ENCODE assay signal across 10 cellular contexts in genomic region chr2:224023188-224023587, GRCh38. TPM values are rescaled to one million over a fixed set of nuclear protein-coding genes. Genes with fewer than 3 reads are reported as not detected.
DNase-seq lines count a peak whose midpoint lies in the region; ATAC-seq and TF ChIP-seq lines count a peak whose summit lies in the region.
"Had no signal": no experiment of that assay in that cellular context is flagged by ENCODE, and none has a peak within 500 bp of the region (broad histone marks: within the 10 kb centered on the region; RNA-seq: fewer than 3 reads in every experiment).

No MANE protein-coding gene starts in this region.

- H3K4me1 ChIP-seq in endodermal cell (ENCODE audit: control insufficient read depth, insufficient read depth, low read length) (peaks cover 24% of the 10 kb centered on the region), prostate gland (replicated peaks) (no peaks in the 10 kb centered on the region), right cardiac atrium (ENCODE audit: control insufficient read depth, insufficient read depth, low read length) (no peaks in the 10 kb centered on the region)

- H3K4me1 Mint-ChIP-seq in activated CD4-positive, alpha-beta T cell treated with anti-CD3 and anti-CD28 coated beads for 36 hours = peaks cover 62% of the 10 kb centered on the region
- peaks cover 54% of the 10 kb centered on the region for H3K4me1 Mint-ChIP-seq in endodermal cell

- intact Hi-C loops in activated CD4-positive, alpha-beta T cell treated with anti-CD3 and anti-CD28 coated beads for 36 hours (cut with DNase I, micrococcal nuclease) = loop anchor here in 1 of 2 experiments (10.0 kb wide), 1 partner anchor 1012 kb away; no protein-coding TSS in a partner anchor
- intact Hi-C loops in prostate gland (cut with DNase I) (no loop called here), right cardiac atrium (cut with DNase I) (no loop called here)

- no peak for ATAC-seq in activated CD4-positive, alpha-beta T cell treated with anti-CD3 and anti-CD28 coated beads for 36 hours
- ATAC-seq in right cardiac atrium = no peak

- H3K9me3 ChIP-seq in endodermal cell (ENCODE audit: control insufficient read depth, low read length) (no peaks in the 10 kb centered on the region), prostate gland (no peaks in the 10 kb centered on the region), right cardiac atrium (ENCODE audit: control insufficient read depth, low read length) (no peaks in the 10 kb centered on the region)

- no peak for DNase-seq in activated CD4-positive, alpha-beta T cell treated with anti-CD3 and anti-CD28 coated beads for 36 hours
- DNase-seq in activated CD4-positive, alpha-beta T cell treated with anti-CD3 and anti-CD28 coated beads for 48 hours = no peak
- DNase-seq in NCI-H226 = peak; percentile 64
- no peak for DNase-seq in endodermal cell
- peak; percentile 27 for DNase-seq in prostate gland (ENCODE audit: low spot score)
- no peak for DNase-seq in stimulated activated CD8-positive, alpha-beta memory T cell treated with anti-CD3 and anti-CD28 coated beads, Interleukin-4, amount 100 ng/mL, for 48 hours
- no peak for DNase-seq in right cardiac atrium
- DNase-seq in cortex of kidney (lab: John Stamatoyannopoulos, UW) = no peak
- DNase-seq: effector CD4-positive, alpha-beta T cell; NCI-H187 had no signal

- CTCF ChIA-PET in activated CD4-positive, alpha-beta T cell treated with anti-CD3 and anti-CD28 coated beads for 36 hours (lab: Charles Lee) = interaction anchor here (1.8 to 2.3 kb wide), 2 partner anchors 30 to 262 kb away, joined by 5 to 9 read pairs; no protein-coding TSS in a partner anchor

- TF ChIP-seq POLR2A in prostate gland (IDR thresholded peaks at IDR 0.05) = no peak

- POLR2A ChIA-PET in activated CD4-positive, alpha-beta T cell treated with anti-CD3 and anti-CD28 coated beads for 36 hours (lab: Charles Lee) = no interaction called here

- H3K27ac Mint-ChIP-seq in activated CD4-positive, alpha-beta T cell treated with anti-CD3 and anti-CD28 coated beads for 36 hours = peak overlapping the region; percentile 72
- peak overlapping the region; percentile 31 for H3K27ac Mint-ChIP-seq in endodermal cell

- H3K27me3 ChIP-seq in endodermal cell (ENCODE audit: control insufficient read depth, insufficient read depth, low read length, poor library complexity, severe bottlenecking) (no peaks in the 10 kb centered on the region), prostate gland (replicated peaks; ENCODE audit: insufficient read depth) (no peaks in the 10 kb centered on the region), right cardiac atrium (ENCODE audit: control insufficient read depth, insufficient read depth) (no peaks in the 10 kb centered on the region)

- peaks cover 14% of the 10 kb centered on the region for H3K9me3 Mint-ChIP-seq in activated CD4-positive, alpha-beta T cell treated with anti-CD3 and anti-CD28 coated beads for 36 hours (ENCODE audit: low read depth)
- no peaks in the 10 kb centered on the region for H3K9me3 Mint-ChIP-seq in endodermal cell

- H3K36me3 ChIP-seq in endodermal cell (ENCODE audit: control insufficient read depth, insufficient read depth, low read length) (peaks cover 75% of the 10 kb centered on the region), prostate gland (no peaks in the 10 kb centered on the region)

- TF ChIP-seq CTCF in endodermal cell (conservative IDR thresholded peaks at IDR 0.05) (no peak), prostate gland (IDR thresholded peaks at IDR 0.05) (no peak)

- no peaks in the 10 kb centered on the region for H3K27me3 Mint-ChIP-seq in activated CD4-positive, alpha-beta T cell treated with anti-CD3 and anti-CD28 coated beads for 36 hours
- no peaks in the 10 kb centered on the region for H3K27me3 Mint-ChIP-seq in endodermal cell (ENCODE audit: insufficient read depth)

- peaks cover 32% of the 10 kb centered on the region for H3K36me3 Mint-ChIP-seq in activated CD4-positive, alpha-beta T cell treated with anti-CD3 and anti-CD28 coated beads for 36 hours (ENCODE audit: low read depth)
- H3K36me3 Mint-ChIP-seq in endodermal cell (ENCODE audit: low read depth) = peaks cover 21% of the 10 kb centered on the region

- no peak overlapping the region for H3K9ac ChIP-seq in endodermal cell (ENCODE audit: extremely low read depth, low read length, poor library complexity, severe bottlenecking)

- no peak overlapping the region for H3K4me3 ChIP-seq in endodermal cell (ENCODE audit: low read length)
- no peak overlapping the region for H3K4me3 ChIP-seq in prostate gland
- H3K4me3 ChIP-seq in right cardiac atrium (ENCODE audit: low read length) = no peak overlapping the region

- 80 to 90% methylated on average over 1 of the region's 1 CpG for WGBS in endodermal cell (ENCODE audit: insufficient coverage in 1 of 2, insufficient read length in 1 of 2), 2 experiments
- 63% methylated on average over 1 of the region's 1 CpG for WGBS in prostate gland
- 80% methylated on average over 1 of the region's 1 CpG for WGBS in right cardiac atrium

- no peak overlapping the region for H3K4me3 Mint-ChIP-seq in activated CD4-positive, alpha-beta T cell treated with anti-CD3 and anti-CD28 coated beads for 36 hours
- H3K4me3 Mint-ChIP-seq in endodermal cell = no peak overlapping the region

- H3K27ac ChIP-seq in endodermal cell (ENCODE audit: low read depth, low read length) (no peak overlapping the region), prostate gland (no peak overlapping the region), right cardiac atrium (ENCODE audit: low read length) (no peak overlapping the region)

RNA-seq across cellular contexts. Expression of gene SERPINE2, which starts 15.9 kb away (rescaled TPM):
- total RNA-seq in activated CD4-positive, alpha-beta T cell treated with anti-CD3 and anti-CD28 coated beads for 36 hours = 10 to 100 TPM; 30.9 to 46.6 TPM
- total RNA-seq in endodermal cell (100 to 1,000 TPM; 257 to 386 TPM), prostate gland (100 to 1,000 TPM in 1 of 2 donors, 1 to 10 TPM in 1; 2.4 to 158 TPM), right cardiac atrium (10 to 100 TPM; 15.4 to 49.4 (median 25.6) TPM)
- polyA plus RNA-seq in endodermal cell (2013, experiment 1 of 2) = 226 TPM
- polyA plus RNA-seq in endodermal cell (2013, experiment 2 of 2) = 288 TPM
- 24.2 TPM for polyA plus RNA-seq in right cardiac atrium

Comparison
In these comparisons a context has a peak if more than half of its experiments do, and no peak if none do; other contexts are left out.
1. DNase-seq: peak in NCI-H226 (single experiment) and prostate gland (single experiment); none in activated CD4-positive, alpha-beta T cell treated with anti-CD3 and anti-CD28 coated beads for 36 hours (single experiment), activated CD4-positive, alpha-beta T cell treated with anti-CD3 and anti-CD28 coated beads for 48 hours (single experiment), endodermal cell (single experiment), stimulated activated CD8-positive, alpha-beta memory T cell treated with anti-CD3 and anti-CD28 coated beads, Interleukin-4, amount 100 ng/mL, for 48 hours (single experiment), right cardiac atrium (0 of 3) and cortex of kidney (single experiment).